ENCODE assay signal across 3 cellular contexts in the genomic region with DNA sequence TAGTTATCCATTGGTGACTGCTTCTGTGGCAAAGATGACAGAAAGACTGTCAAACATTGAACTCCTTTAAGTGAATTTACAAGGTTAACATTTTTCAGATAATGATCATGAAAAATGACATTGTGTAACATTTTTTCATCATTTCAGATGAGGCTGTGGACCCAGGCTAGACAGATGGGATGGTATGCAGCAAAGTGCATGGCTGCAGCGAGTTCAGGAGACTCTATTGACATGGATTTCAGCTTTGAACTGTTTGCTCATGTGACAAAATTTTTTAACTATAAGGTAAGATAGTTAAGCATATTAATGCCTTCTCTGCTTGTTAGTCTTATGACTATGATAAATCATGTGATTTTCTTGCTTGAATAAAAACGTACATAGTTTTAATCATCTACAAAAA. TPM values are rescaled to one million over a fixed set of nuclear protein-coding genes. Genes with fewer than 3 reads are reported as not detected.
"Had no signal": no experiment of that assay in that cellular context is flagged by ENCODE, and none has a peak within 500 bp of the region (broad histone marks: within the 10 kb centered on the region; RNA-seq: fewer than 3 reads in every experiment).

No MANE protein-coding gene starts in this region.

RNA-seq across cellular contexts. Expression of gene SPX, which starts 58.8 kb away (rescaled TPM):
- total RNA-seq: transverse colon, vagina had no signal
- polyA plus RNA-seq: neural cell had no signal
